Comparison of ENCODE assay signal across 29 cellular contexts in the genomic region with DNA sequence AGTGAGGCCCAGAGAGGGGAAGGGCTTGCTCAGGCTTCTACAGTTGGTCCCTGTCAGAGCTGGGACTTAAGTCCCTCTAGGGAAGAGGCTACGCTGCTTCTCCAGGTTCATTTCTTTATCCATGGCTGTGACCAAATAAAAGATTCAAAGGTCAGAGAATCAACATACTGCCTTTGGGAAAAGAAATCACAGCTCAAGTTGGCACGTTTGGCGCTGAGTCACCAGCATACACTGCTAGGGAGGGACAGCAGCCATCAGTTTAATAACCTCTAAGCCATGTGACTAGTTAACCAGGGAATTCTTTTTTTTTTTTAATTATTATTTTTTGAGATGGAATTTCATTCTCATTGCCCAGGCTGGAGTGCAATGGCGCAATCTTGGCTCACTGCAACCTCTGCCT. TPM values are rescaled to one million over a fixed set of nuclear protein-coding genes. Genes with fewer than 3 reads are reported as not detected.
DNase-seq lines count a peak whose midpoint lies in the region; ATAC-seq, FAIRE-seq and TF ChIP-seq lines count a peak whose summit lies in the region.
"Had no signal": no experiment of that assay in that cellular context is flagged by ENCODE, and none has a peak within 500 bp of the region (broad histone marks: within the 10 kb centered on the region; RNA-seq: fewer than 3 reads in every experiment).

No MANE protein-coding gene starts in this region.

- H2AFZ ChIP-seq in GM23248 = no peak overlapping the region
- no peak overlapping the region for H2AFZ ChIP-seq in PC-3 (ENCODE audit: low read length)
- no peak overlapping the region for H2AFZ ChIP-seq in H9 (ENCODE audit: low read length)
- H2AFZ ChIP-seq: GM23338 had no signal

- H2BK12ac ChIP-seq in H9 (ENCODE audit: insufficient read length, low read depth, low read length) = no peak overlapping the region

- intact Hi-C loops in PC-3 (cut with micrococcal nuclease) (no loop called here), esophagus muscularis mucosa (cut with DNase I) (no loop called here)

- H3T11ph ChIP-seq in H9 (ENCODE audit: low read length) = no peak overlapping the region

- no TSS peak for BruUV-seq in PC-3 (replicated peaks; lab: Mats Ljungman, UMichigan)

- no peak for TF ChIP-seq CTCF in PC-3 (conservative IDR thresholded peaks at IDR 0.05; ENCODE audit: low read depth, low read length)
- TF ChIP-seq CTCF in fibroblast of mammary gland (conservative IDR thresholded peaks at IDR 0.05; ENCODE audit: control insufficient read depth, insufficient read depth, low read depth, low read length) = no peak
- TF ChIP-seq CTCF in H9 (conservative IDR thresholded peaks at IDR 0.05) = no peak
- TF ChIP-seq CTCF in esophagus muscularis mucosa (IDR thresholded peaks at IDR 0.05) = no peak

- H3K4me3 ChIP-seq in GM23248 (no peak overlapping the region), PC-3 (ENCODE audit: low read length) (no peak overlapping the region), fibroblast of mammary gland (ENCODE audit: control insufficient read depth, low read depth, low read length) (no peak overlapping the region), small intestine (ENCODE audit: low read depth in 1 of 2, low read length in 2 of 2) (no peak overlapping the region), esophagus muscularis mucosa (no peak overlapping the region)
- H3K4me3 ChIP-seq: GM23338, SJSA1 had no signal

- H3K79me1 ChIP-seq in H9 (ENCODE audit: insufficient read depth, low read depth, low read length, poor library complexity, severe bottlenecking) = no peaks in the 10 kb centered on the region

- H3K27ac Mint-ChIP-seq in H9 = no peak overlapping the region
- H3K27ac Mint-ChIP-seq in natural killer cell treated with Interleukin-12 subunit alpha and Interleukin-12 subunit beta and Interleukin-15 and Interleukin-18, amount 100 ng/mL, for 72 hours = no peak overlapping the region
- H3K27ac Mint-ChIP-seq: CD8-positive, alpha-beta T cell; GM23338; IgD-negative memory B cell had no signal

- H3K4me1 ChIP-seq in GM23248 (ENCODE audit: insufficient read depth) = 0 out of 2 replicates have a peak, but pooled peaks cover 6% of the 10 kb centered on the region
- H3K4me1 ChIP-seq in PC-3 (ENCODE audit: insufficient read depth, low read length) = no peaks in the 10 kb centered on the region
- H3K4me1 ChIP-seq in small intestine (ENCODE audit: control insufficient read depth in 2 of 2, insufficient read depth in 1 of 2, low read depth in 1 of 2, low read length in 1 of 2) = no peaks in the 10 kb centered on the region
- no peaks in the 10 kb centered on the region for H3K4me1 ChIP-seq in H9 (ENCODE audit: insufficient read depth, low read length)
- H3K4me1 ChIP-seq in esophagus muscularis mucosa = peaks cover 10 to 27% (median 20%) of the 10 kb centered on the region in 4 donors
- H3K4me1 ChIP-seq: SJSA1 had no signal

- no peak overlapping the region for H3K4ac ChIP-seq in H9 (ENCODE audit: low read depth, low read length)

- H3K9me3 Mint-ChIP-seq in H9 = no peaks in the 10 kb centered on the region; a peak in 1 of 5 replicates
- no peaks in the 10 kb centered on the region for H3K9me3 Mint-ChIP-seq in natural killer cell treated with Interleukin-12 subunit alpha and Interleukin-12 subunit beta and Interleukin-15 and Interleukin-18, amount 100 ng/mL, for 72 hours
- H3K9me3 Mint-ChIP-seq: CD8-positive, alpha-beta T cell; GM23338; IgD-negative memory B cell had no signal

- no peaks in the 10 kb centered on the region for H3K9me2 ChIP-seq in GM23248 (ENCODE audit: insufficient read depth)
- no peaks in the 10 kb centered on the region for H3K9me2 ChIP-seq in PC-3 (replicated peaks; ENCODE audit: low read length)

- CTCF ChIA-PET in PC-3 (lab: Charles Lee) = no interaction called here

- H2AK5ac ChIP-seq in H9 (ENCODE audit: insufficient read length, low read length) = no peak overlapping the region

- H3K27ac ChIP-seq in GM23248 (no peak overlapping the region), PC-3 (ENCODE audit: low read length) (no peak overlapping the region), small intestine (ENCODE audit: low read depth in 1 of 2, low read length in 1 of 2) (no peak overlapping the region), H9 (ENCODE audit: insufficient read length, low read depth, low read length) (no peak overlapping the region), esophagus muscularis mucosa (replicated peaks in 1 of 4) (no peak overlapping the region)
- H3K27ac ChIP-seq: SJSA1 had no signal

- no peak overlapping the region for H3K14ac ChIP-seq in H9 (ENCODE audit: insufficient read depth, low read length)

- H4K20me1 ChIP-seq in GM23248 (ENCODE audit: insufficient read depth) (no peaks in the 10 kb centered on the region), PC-3 (ENCODE audit: low read length) (no peaks in the 10 kb centered on the region), H9 (ENCODE audit: control insufficient read depth, insufficient read depth, insufficient read length) (no peaks in the 10 kb centered on the region)

- peaks cover 4 to 11% of the 10 kb centered on the region in 2 experiments; a peak in 3 of 4 replicates for H3K4me1 Mint-ChIP-seq in H9
- H3K4me1 Mint-ChIP-seq in natural killer cell treated with Interleukin-12 subunit alpha and Interleukin-12 subunit beta and Interleukin-15 and Interleukin-18, amount 100 ng/mL, for 72 hours (ENCODE audit: low read depth in 2 of 2) = peaks cover 0 to 3% of the 10 kb centered on the region in 2 donors
- H3K4me1 Mint-ChIP-seq: IgD-negative memory B cell had no signal

- H3K23me2 ChIP-seq in H9 (ENCODE audit: insufficient read length, low read depth, low read length, poor library complexity, severe bottlenecking) = no peaks in the 10 kb centered on the region

- no peak overlapping the region for H3K18ac ChIP-seq in H9 (ENCODE audit: insufficient read length, low read depth, low read length)

- H4K91ac ChIP-seq in H9 (ENCODE audit: insufficient read length, low read depth, low read length) = no peak overlapping the region

- H3K36me3 Mint-ChIP-seq in H9 (ENCODE audit: insufficient read depth in 1 of 3, low read depth in 3 of 3) = no peaks in the 10 kb centered on the region
- no peaks in the 10 kb centered on the region for H3K36me3 Mint-ChIP-seq in natural killer cell treated with Interleukin-12 subunit alpha and Interleukin-12 subunit beta and Interleukin-15 and Interleukin-18, amount 100 ng/mL, for 72 hours
- H3K36me3 Mint-ChIP-seq: IgD-negative memory B cell had no signal

- H3F3A ChIP-seq in GM23248 (ENCODE audit: insufficient read depth) (no peaks in the 10 kb centered on the region), PC-3 (ENCODE audit: low read length, unreplicated experiment) (no peaks in the 10 kb centered on the region)

- no peak overlapping the region for H2BK20ac ChIP-seq in H9 (ENCODE audit: low read depth, low read length, poor library complexity, severe bottlenecking)

- no peak overlapping the region for H2BK120ac ChIP-seq in H9 (ENCODE audit: low read depth, low read length, poor library complexity, severe bottlenecking)

- TF ChIP-seq EP300 in esophagus muscularis mucosa (IDR thresholded peaks at IDR 0.05) = no peak

- H3K4me2 ChIP-seq in GM23248 (ENCODE audit: unreplicated experiment) = no peak overlapping the region
- no peak overlapping the region for H3K4me2 ChIP-seq in PC-3 (ENCODE audit: low read length)
- H3K4me2 ChIP-seq in H9 (ENCODE audit: insufficient read depth, insufficient read length, low read length) = no peak overlapping the region
- H3K4me2 ChIP-seq: GM23338 had no signal

- no peak overlapping the region for H2BK15ac ChIP-seq in H9 (ENCODE audit: low read depth, low read length)

- 62 to 65% methylated on average over 4 of the region's 4 CpGs for WGBS in GM23248 (ENCODE audit: low coverage in 1 of 2, low lambda C conversion rate in 2 of 2, missing lambda C conversion rate in 2 of 2), 2 experiments
- 51 to 77% (median 56%) methylated on average over 4 of the region's 4 CpGs for WGBS in small intestine, 3 donors
- WGBS in H9 (ENCODE audit: extremely low coverage, insufficient read length, low lambda C conversion rate) = no CpG with 5 or more reads among the region's 4 CpGs
- 89% methylated on average over 4 of the region's 4 CpGs for whole genome bisulfite sequencing in esophagus muscularis mucosa

- in situ Hi-C loops in GM23248 (cut with MboI) = no loop called here

- H4K5ac ChIP-seq in H9 (ENCODE audit: insufficient read length, low read depth, low read length) = no peak overlapping the region

- H3K56ac ChIP-seq in H9 (ENCODE audit: insufficient read length, low read depth, low read length) = no peak overlapping the region

- DNase-seq in GM23248 (peak; percentile 31), PC-3 (peak; percentile 38), fibroblast of mammary gland (ENCODE audit: low read depth) (peak; percentile 38), small intestine (peak; percentile 70), NCI-H2107 (lab: John Stamatoyannopoulos, UW) (no peak), H9 (no peak), esophagus muscularis mucosa (ENCODE audit: extremely low spot score) (no peak)
- no peak for DNase-seq in natural killer cell treated with Interleukin-12 subunit alpha and Interleukin-12 subunit beta and Interleukin-15 and Interleukin-18, amount 100 ng/mL, for 72 hours (ENCODE audit: low spot score)
- DNase-seq: AML-193; C1 segment of cervical spinal cord; CD8-positive, alpha-beta T cell; DMS153; GDM1; HCEC 1CT; NCI-H1092 treated with DMSO at 0.1 percent for 48 hours; NCI-H1436 treated with DMSO at 0.1 percent for 48 hours; NCI-H1930; NCI-H2171; NCI-H345; NCI-H524; NCI-H774 had no signal

- H3K27me3 ChIP-seq in GM23248 (replicated peaks; ENCODE audit: insufficient read depth) (peaks cover 8% of the 10 kb centered on the region; the same call in 1 of the 2 replicates), PC-3 (ENCODE audit: low read length) (peaks cover 24% of the 10 kb centered on the region; the same call in 1 of the 2 replicates), small intestine (ENCODE audit: control insufficient read depth in 2 of 2, insufficient read depth in 2 of 2, low read length in 2 of 2) (no peaks in the 10 kb centered on the region), H9 (ENCODE audit: insufficient read depth, low read length) (no peaks in the 10 kb centered on the region), esophagus muscularis mucosa (no peaks in the 10 kb centered on the region)

- no peak for TF ChIP-seq POLR2A in esophagus muscularis mucosa (IDR thresholded peaks at IDR 0.05; ENCODE audit: low read depth)

- H3K9me3 ChIP-seq in GM23248 (ENCODE audit: low read depth) (no peaks in the 10 kb centered on the region), PC-3 (ENCODE audit: low read length) (no peaks in the 10 kb centered on the region), small intestine (ENCODE audit: control insufficient read depth, low read depth) (no peaks in the 10 kb centered on the region), H9 (ENCODE audit: control insufficient read depth, low read depth, low read length) (no peaks in the 10 kb centered on the region), esophagus muscularis mucosa (no peaks in the 10 kb centered on the region)
- H3K9me3 ChIP-seq: SJSA1 had no signal

- no peak overlapping the region for H3K23ac ChIP-seq in H9 (ENCODE audit: insufficient read length, low read depth, low read length)

- no peak overlapping the region for H3K9ac ChIP-seq in GM23248
- no peak overlapping the region for H3K9ac ChIP-seq in PC-3 (ENCODE audit: low read length)
- no peak overlapping the region for H3K9ac ChIP-seq in H9 (ENCODE audit: extremely low read depth, insufficient read length, low read length)

- no peak for ATAC-seq in PC-3
- no peak for ATAC-seq in natural killer cell treated with Interleukin-12 subunit alpha and Interleukin-12 subunit beta and Interleukin-15 and Interleukin-18, amount 100 ng/mL, for 72 hours
- ATAC-seq: CD8-positive, alpha-beta T cell; GM23338; Right ventricle myocardium inferior had no signal

- H3K36me3 ChIP-seq in GM23248 (ENCODE audit: low read depth) (no peaks in the 10 kb centered on the region), PC-3 (ENCODE audit: low read depth, low read length) (no peaks in the 10 kb centered on the region), small intestine (ENCODE audit: control insufficient read depth in 2 of 2, insufficient read depth in 2 of 2, low read length in 2 of 2) (no peaks in the 10 kb centered on the region), esophagus muscularis mucosa (no peaks in the 10 kb centered on the region)
- H3K36me3 ChIP-seq: SJSA1 had no signal

- H3K27me3 Mint-ChIP-seq in H9 (ENCODE audit: low read depth) = peaks cover 8% of the 10 kb centered on the region
- no peaks in the 10 kb centered on the region for H3K27me3 Mint-ChIP-seq in natural killer cell treated with Interleukin-12 subunit alpha and Interleukin-12 subunit beta and Interleukin-15 and Interleukin-18, amount 100 ng/mL, for 72 hours

- POLR2A ChIA-PET in PC-3 (lab: Charles Lee; ENCODE audit: unreplicated experiment) = no interaction called here

- H4K8ac ChIP-seq in H9 (replicated peaks; ENCODE audit: insufficient read length, low read depth, low read length) = no peak overlapping the region

- no peak overlapping the region for H3K4me3 Mint-ChIP-seq in H9
- H3K4me3 Mint-ChIP-seq in natural killer cell treated with Interleukin-12 subunit alpha and Interleukin-12 subunit beta and Interleukin-15 and Interleukin-18, amount 100 ng/mL, for 72 hours = no peak overlapping the region
- H3K4me3 Mint-ChIP-seq: CD8-positive, alpha-beta T cell; GM23338; IgD-negative memory B cell had no signal

- FAIRE-seq in small intestine (lab: Jason Lieb, UNC) = no peak
- FAIRE-seq: GM18507, RCC 7860 had no signal

- H2BK5ac ChIP-seq in H9 (ENCODE audit: insufficient read length, low read length) = no peak overlapping the region

- H3K79me2 ChIP-seq in GM23248 (ENCODE audit: insufficient read depth) = no peaks in the 10 kb centered on the region
- H3K79me2 ChIP-seq in PC-3 (ENCODE audit: low read length) = no peaks in the 10 kb centered on the region
- H3K79me2 ChIP-seq in H9 (ENCODE audit: insufficient read depth, low read length) = no peaks in the 10 kb centered on the region

RNA-seq across cellular contexts. Expression of a gene that starts 28.4 kb away (rescaled TPM):
- not detected in 2 replicates for total RNA-seq in GM23248 (2014; rRNA removed; shearing (Covaris generic))
- polyA plus RNA-seq in GM23248 (2016; fragmentation: Nextera tagmentation; extraction: Ambion mirVana) (0.05 TPM in 1 of 2 replicates, not detected in the other), small intestine (under 1 TPM in 1 of 3 donors, not detected in 2; 0.04 TPM)
- total RNA-seq in PC-3 (2014; rRNA removed) (not detected in 2 replicates), H9 (2021) (0.07 and 0.13 TPM in 2 replicates), esophagus muscularis mucosa (under 1 TPM in 2 of 4 donors, not detected in 2; 0.13 to 0.29 TPM)
- not detected for total RNA-seq in natural killer cell treated with Interleukin-12 subunit alpha and Interleukin-12 subunit beta and Interleukin-15 and Interleukin-18, amount 100 ng/mL, for 72 hours
- total RNA-seq: A172, SJSA1 had no signal
- polyA plus RNA-seq: AG04450, IgD-negative memory B cell had no signal

RNA-seq across cellular contexts. Expression of a gene that starts 41.3 kb away (rescaled TPM):
- total RNA-seq in GM23248 (2014; rRNA removed; shearing (Covaris generic)) = 0.13 TPM in 1 of 2 replicates, not detected in the other
- polyA plus RNA-seq in GM23248 (2016; fragmentation: Nextera tagmentation; extraction: Ambion mirVana) (0.09 TPM in 2 replicates), small intestine (1 to 10 TPM; 1.1 to 6.1 (median 1.9) TPM)
- total RNA-seq in PC-3 (2014; rRNA removed) (not detected in 2 replicates), H9 (2021) (0.59 and 0.70 TPM in 2 replicates), esophagus muscularis mucosa (100 to 1,000 TPM; 113 to 192 (median 174) TPM)
- total RNA-seq in natural killer cell treated with Interleukin-12 subunit alpha and Interleukin-12 subunit beta and Interleukin-15 and Interleukin-18, amount 100 ng/mL, for 72 hours = under 1 TPM in 1 of 2 donors, not detected in 1; 0.33 TPM
- total RNA-seq: A172 had no signal
- polyA plus RNA-seq: IgD-negative memory B cell had no signal

Comparison
In these comparisons a context has a peak if more than half of its experiments do, and no peak if none do; other contexts are left out.
1. DNase-seq: peak in GM23248 (single experiment), PC-3 (single experiment), fibroblast of mammary gland (single experiment) and small intestine (single experiment); none in NCI-H2107 (single experiment), H9 (single experiment), natural killer cell treated with Interleukin-12 subunit alpha and Interleukin-12 subunit beta and Interleukin-15 and Interleukin-18, amount 100 ng/mL, for 72 hours (single experiment) and esophagus muscularis mucosa (single experiment).
2. RNA of a gene that starts 41.3 kb away (total RNA-seq): 113 to 192 TPM in esophagus muscularis mucosa; 0.59 to 0.70 TPM in H9, 0.33 TPM in natural killer cell treated with Interleukin-12 subunit alpha and Interleukin-12 subunit beta and Interleukin-15 and Interleukin-18, amount 100 ng/mL, for 72 hours, 0.13 TPM in GM23248 and not detected in PC-3; every median in the first group is over 10 times any median in the second.